In genomic region chr5:125411163-125412050, GRCh38 we compare ENCODE assay signal across 9 cellular contexts.
DNase-seq lines count a peak whose midpoint lies in the region; ATAC-seq and TF ChIP-seq lines count a peak whose summit lies in the region.
"Had no signal": no experiment of that assay in that cellular context is flagged by ENCODE, and none has a peak within 500 bp of the region (broad histone marks: within the 10 kb centered on the region; RNA-seq: fewer than 3 reads in every experiment).

No MANE protein-coding gene starts in this region.

- peaks cover 4% of the 10 kb centered on the region for H3K9me3 Mint-ChIP-seq in activated naive CD4-positive, alpha-beta T cell treated with anti-CD3 and anti-CD28 coated beads, Interleukin-2, amount 10 ng/mL, durations not matched to agents 7 days and 5 days
- H3K9me3 Mint-ChIP-seq: activated naive CD4-positive, alpha-beta T cell treated with anti-CD3 and anti-CD28 coated beads, Interleukin-2, amount 50 U/mL, for 24 hours had no signal

- no peaks in the 10 kb centered on the region for H3K27me3 Mint-ChIP-seq in activated naive CD4-positive, alpha-beta T cell treated with anti-CD3 and anti-CD28 coated beads, Interleukin-2, amount 10 ng/mL, durations not matched to agents 7 days and 5 days
- H3K27me3 Mint-ChIP-seq: activated naive CD4-positive, alpha-beta T cell treated with anti-CD3 and anti-CD28 coated beads, Interleukin-2, amount 50 U/mL, for 24 hours had no signal

- H3K79me2 ChIP-seq in OCI-LY3 (ENCODE audit: low read length), result no peaks in the 10 kb centered on the region

- TF ChIP-seq CTCF in OCI-LY3 (IDR thresholded peaks at IDR 0.05; ENCODE audit: low read depth, low read length), result no peak
- TF ChIP-seq CTCF in fibroblast of pulmonary artery (IDR thresholded peaks at IDR 0.05; ENCODE audit: low read length, missing control alignments), result no peak

- no peak overlapping the region for H3K27ac Mint-ChIP-seq in activated naive CD4-positive, alpha-beta T cell treated with anti-CD3 and anti-CD28 coated beads, Interleukin-2, amount 10 ng/mL, durations not matched to agents 7 days and 5 days
- H3K27ac Mint-ChIP-seq: activated naive CD4-positive, alpha-beta T cell treated with anti-CD3 and anti-CD28 coated beads, Interleukin-2, amount 50 U/mL, for 24 hours had no signal

- peaks cover 6% of the 10 kb centered on the region; the same call in 1 of the 2 replicates for H3K27me3 ChIP-seq in OCI-LY3 (ENCODE audit: low read depth, low read length)

- no peak overlapping the region for H3K4me3 Mint-ChIP-seq in activated naive CD4-positive, alpha-beta T cell treated with anti-CD3 and anti-CD28 coated beads, Interleukin-2, amount 10 ng/mL, durations not matched to agents 7 days and 5 days
- H3K4me3 Mint-ChIP-seq: activated naive CD4-positive, alpha-beta T cell treated with anti-CD3 and anti-CD28 coated beads, Interleukin-2, amount 50 U/mL, for 24 hours had no signal

- peak overlapping the region; percentile 77 for H3K4me3 ChIP-seq in OCI-LY3 (ENCODE audit: low read length)
- peak overlapping the region; percentile 23 for H3K4me3 ChIP-seq in fibroblast of pulmonary artery (replicated peaks; ENCODE audit: low read depth, low read length)

- CTCF ChIA-PET in activated naive CD4-positive, alpha-beta T cell treated with anti-CD3 and anti-CD28 coated beads, Interleukin-2, amount 10 ng/mL, durations not matched to agents 7 days and 5 days (lab: Charles Lee), result no interaction called here

- peak overlapping the region; percentile 100 for H3K4me2 ChIP-seq in OCI-LY3 (ENCODE audit: low read length)

- H3K9me3 ChIP-seq in OCI-LY3 (ENCODE audit: insufficient read depth, low read length), result no peaks in the 10 kb centered on the region

- no peaks in the 10 kb centered on the region for H3K4me1 Mint-ChIP-seq in activated naive CD4-positive, alpha-beta T cell treated with anti-CD3 and anti-CD28 coated beads, Interleukin-2, amount 10 ng/mL, durations not matched to agents 7 days and 5 days
- H3K4me1 Mint-ChIP-seq: activated naive CD4-positive, alpha-beta T cell treated with anti-CD3 and anti-CD28 coated beads, Interleukin-2, amount 50 U/mL, for 24 hours had no signal

- DNase-seq in DMS79 treated with DMSO at 0.1 percent for 48 hours (lab: John Stamatoyannopoulos, UW), result peak; percentile 83
- no peak for DNase-seq in DMS79 (lab: John Stamatoyannopoulos, UW)
- DNase-seq in fibroblast of pulmonary artery (ENCODE audit: low read depth), result peak; percentile 78
- DNase-seq in putamen (ENCODE audit: low spot score), result peak; percentile 57
- no peak for DNase-seq in activated naive CD4-positive, alpha-beta T cell treated with anti-CD3 and anti-CD28 coated beads, Interleukin-2, amount 10 ng/mL, durations not matched to agents 7 days and 5 days
- DNase-seq in activated CD4-positive, alpha-beta T cell treated with anti-CD3 and anti-CD28 coated beads for 4 hours, result no peak

- H3K4me1 ChIP-seq in OCI-LY3 (ENCODE audit: low read length), result peaks cover 53% of the 10 kb centered on the region

- H2AFZ ChIP-seq in OCI-LY3 (ENCODE audit: low read depth, low read length), result peak overlapping the region; percentile 21; the same call in 1 of the 2 replicates

- H3K36me3 ChIP-seq in OCI-LY3 (replicated peaks; ENCODE audit: low read depth, low read length), result no peaks in the 10 kb centered on the region

- H3K27ac ChIP-seq in OCI-LY3 (ENCODE audit: low read length), result peak overlapping the region; percentile 74

- H3K9ac ChIP-seq in OCI-LY3 (ENCODE audit: low read length), result peak overlapping the region; percentile 67

- H3K36me3 Mint-ChIP-seq in activated naive CD4-positive, alpha-beta T cell treated with anti-CD3 and anti-CD28 coated beads, Interleukin-2, amount 10 ng/mL, durations not matched to agents 7 days and 5 days, result no peaks in the 10 kb centered on the region
- H3K36me3 Mint-ChIP-seq: activated naive CD4-positive, alpha-beta T cell treated with anti-CD3 and anti-CD28 coated beads, Interleukin-2, amount 50 U/mL, for 24 hours had no signal

- H4K20me1 ChIP-seq in OCI-LY3 (ENCODE audit: insufficient read depth, low read length), result no peaks in the 10 kb centered on the region

- peak; percentile 56 for ATAC-seq in HG03039 (IDR thresholded peaks at IDR 0.05; ENCODE audit: unreplicated experiment)

Comparison
In these comparisons a context has a peak if more than half of its experiments do, and no peak if none do; other contexts are left out.
1. DNase-seq: peak in DMS79 treated with DMSO at 0.1 percent for 48 hours (single experiment), fibroblast of pulmonary artery (single experiment) and putamen (single experiment); none in DMS79 (single experiment), activated naive CD4-positive, alpha-beta T cell treated with anti-CD3 and anti-CD28 coated beads, Interleukin-2, amount 10 ng/mL, durations not matched to agents 7 days and 5 days (single experiment) and activated CD4-positive, alpha-beta T cell treated with anti-CD3 and anti-CD28 coated beads for 4 hours (0 of 2).